1 cellular context compared by ENCODE assay signal in the genomic region with DNA sequence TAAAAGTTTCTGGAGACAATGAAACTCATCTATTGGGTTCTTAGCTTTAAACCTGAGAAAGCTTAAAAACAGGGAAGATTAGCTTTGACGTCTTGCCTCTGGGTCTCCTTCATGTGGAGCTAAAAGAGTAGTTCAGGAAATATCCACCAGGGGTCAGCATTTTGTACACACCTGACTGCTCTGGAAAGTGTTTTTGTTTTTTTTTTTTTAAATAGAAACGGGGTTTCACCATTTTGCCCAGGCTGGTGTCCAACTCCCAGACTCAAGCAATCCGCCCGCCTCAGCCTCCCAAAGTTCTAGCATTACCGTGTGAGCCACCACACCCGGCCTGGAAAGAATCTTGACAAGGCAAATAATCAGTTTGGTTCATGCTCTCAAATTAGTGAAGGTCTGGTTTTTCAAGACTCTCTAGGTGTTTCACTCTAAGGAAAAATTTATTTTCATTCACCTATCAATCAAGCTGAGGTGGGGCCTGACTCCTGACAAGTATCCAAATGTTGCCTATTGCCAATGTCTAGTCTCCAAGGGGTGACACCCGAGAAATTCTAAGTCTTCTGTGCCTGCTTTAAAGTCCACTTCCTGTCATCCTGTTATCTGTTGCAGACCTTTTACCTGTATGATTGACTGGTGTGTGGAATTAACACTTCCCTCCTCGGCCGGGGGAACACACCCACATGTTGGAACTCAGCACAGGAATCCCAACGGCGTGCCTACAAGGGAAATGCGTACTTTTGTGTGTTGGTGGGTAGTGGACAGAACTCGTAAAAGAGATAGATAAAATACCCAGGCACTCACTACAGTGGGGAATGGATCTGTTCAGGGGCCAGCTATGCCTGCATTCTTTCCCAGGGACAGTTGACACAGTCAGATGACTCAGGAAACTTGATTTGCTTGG.
TF ChIP-seq lines count a peak whose summit lies in the region.

No MANE protein-coding gene starts in this region.

TF ChIP-seq in HepG2, 621 proteins besides CTCF, POLR2A, EP300 and RAD21 (continued from another document):
- TF ChIP-seq, protein P1, sequence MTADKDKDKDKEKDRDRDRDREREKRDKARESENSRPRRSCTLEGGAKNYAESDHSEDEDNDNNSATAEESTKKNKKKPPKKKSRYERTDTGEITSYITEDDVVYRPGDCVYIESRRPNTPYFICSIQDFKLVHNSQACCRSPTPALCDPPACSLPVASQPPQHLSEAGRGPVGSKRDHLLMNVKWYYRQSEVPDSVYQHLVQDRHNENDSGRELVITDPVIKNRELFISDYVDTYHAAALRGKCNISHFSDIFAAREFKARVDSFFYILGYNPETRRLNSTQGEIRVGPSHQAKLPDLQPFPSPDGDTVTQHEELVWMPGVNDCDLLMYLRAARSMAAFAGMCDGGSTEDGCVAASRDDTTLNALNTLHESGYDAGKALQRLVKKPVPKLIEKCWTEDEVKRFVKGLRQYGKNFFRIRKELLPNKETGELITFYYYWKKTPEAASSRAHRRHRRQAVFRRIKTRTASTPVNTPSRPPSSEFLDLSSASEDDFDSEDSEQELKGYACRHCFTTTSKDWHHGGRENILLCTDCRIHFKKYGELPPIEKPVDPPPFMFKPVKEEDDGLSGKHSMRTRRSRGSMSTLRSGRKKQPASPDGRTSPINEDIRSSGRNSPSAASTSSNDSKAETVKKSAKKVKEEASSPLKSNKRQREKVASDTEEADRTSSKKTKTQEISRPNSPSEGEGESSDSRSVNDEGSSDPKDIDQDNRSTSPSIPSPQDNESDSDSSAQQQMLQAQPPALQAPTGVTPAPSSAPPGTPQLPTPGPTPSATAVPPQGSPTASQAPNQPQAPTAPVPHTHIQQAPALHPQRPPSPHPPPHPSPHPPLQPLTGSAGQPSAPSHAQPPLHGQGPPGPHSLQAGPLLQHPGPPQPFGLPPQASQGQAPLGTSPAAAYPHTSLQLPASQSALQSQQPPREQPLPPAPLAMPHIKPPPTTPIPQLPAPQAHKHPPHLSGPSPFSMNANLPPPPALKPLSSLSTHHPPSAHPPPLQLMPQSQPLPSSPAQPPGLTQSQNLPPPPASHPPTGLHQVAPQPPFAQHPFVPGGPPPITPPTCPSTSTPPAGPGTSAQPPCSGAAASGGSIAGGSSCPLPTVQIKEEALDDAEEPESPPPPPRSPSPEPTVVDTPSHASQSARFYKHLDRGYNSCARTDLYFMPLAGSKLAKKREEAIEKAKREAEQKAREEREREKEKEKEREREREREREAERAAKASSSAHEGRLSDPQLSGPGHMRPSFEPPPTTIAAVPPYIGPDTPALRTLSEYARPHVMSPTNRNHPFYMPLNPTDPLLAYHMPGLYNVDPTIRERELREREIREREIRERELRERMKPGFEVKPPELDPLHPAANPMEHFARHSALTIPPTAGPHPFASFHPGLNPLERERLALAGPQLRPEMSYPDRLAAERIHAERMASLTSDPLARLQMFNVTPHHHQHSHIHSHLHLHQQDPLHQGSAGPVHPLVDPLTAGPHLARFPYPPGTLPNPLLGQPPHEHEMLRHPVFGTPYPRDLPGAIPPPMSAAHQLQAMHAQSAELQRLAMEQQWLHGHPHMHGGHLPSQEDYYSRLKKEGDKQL (CRISPR knock-in tag; IDR thresholded peaks at IDR 0.05; ENCODE audit: low read depth): no peak
- TF ChIP-seq DNMT3B (CRISPR knock-in tag; conservative IDR thresholded peaks at IDR 0.05) (no peak), ZSCAN21 (CRISPR knock-in tag; IDR thresholded peaks at IDR 0.05; ENCODE audit: borderline replicate concordance) (no peak), ZNF674 (CRISPR knock-in tag; IDR thresholded peaks at IDR 0.05; ENCODE audit: low read depth) (no peak), ZNF546 (CRISPR knock-in tag; conservative IDR thresholded peaks at IDR 0.05) (no peak), SKI (IDR thresholded peaks at IDR 0.05; ENCODE audit: partially characterized antibody) (no peak), ZNF335 (CRISPR knock-in tag; IDR thresholded peaks at IDR 0.05) (no peak), ZNF337 (CRISPR knock-in tag; IDR thresholded peaks at IDR 0.05; ENCODE audit: borderline replicate concordance, low read depth) (no peak)
